ENCODE assay signal across 24 cellular contexts in genomic region chr17:75937652-75938051, GRCh38.
"Had no signal": no experiment of that assay in that cellular context is flagged by ENCODE, and none has a peak within 500 bp of the region (broad histone marks: within the 10 kb centered on the region; RNA-seq: fewer than 3 reads in every experiment).

No MANE protein-coding gene starts in this region.

- H3K27ac Mint-ChIP-seq: memory B cell; neural progenitor cell; stimulated activated memory B cell treated with anti-CD40 and anti-IgM and Interleukin-4, amounts not matched to agents 10 μg/mL and 1 μg/mL and 100 μg/mL, for 72 hours; stimulated activated naive CD8-positive, alpha-beta T cell treated with anti-CD3 and anti-CD28 coated beads, Interleukin-15, Interleukin-2, amounts not matched to agents 100 ng/mL and 50 ng/mL, for 24 hours had no signal

- H3K36me3 Mint-ChIP-seq: memory B cell; naive thymus-derived CD4-positive, alpha-beta T cell; stimulated activated memory B cell treated with anti-CD40 and anti-IgM and Interleukin-4, amounts not matched to agents 10 μg/mL and 1 μg/mL and 100 μg/mL, for 72 hours had no signal

- H3K36me3 ChIP-seq: lower lobe of right lung, neural progenitor cell, right lobe of liver, tibial artery, upper lobe of left lung, vagina had no signal

- H3K4me3 ChIP-seq: dorsolateral prefrontal cortex, hepatocyte, left ventricle myocardium inferior, lower lobe of right lung, neural progenitor cell, psoas muscle, right lobe of liver, tibial artery, upper lobe of left lung, vagina had no signal

- H3K27me3 ChIP-seq: dorsolateral prefrontal cortex, hepatocyte, neural progenitor cell, right lobe of liver, tibial artery, upper lobe of left lung, vagina had no signal

- H3K27ac ChIP-seq: dorsolateral prefrontal cortex, hepatocyte, left ventricle myocardium inferior, lower lobe of right lung, neural progenitor cell, parathyroid adenoma, psoas muscle, right lobe of liver, tibial artery, upper lobe of left lung, vagina had no signal

- ATAC-seq: left cardiac atrium; lower lobe of right lung; naive thymus-derived CD4-positive, alpha-beta T cell; psoas muscle; right lobe of liver; stimulated activated memory B cell treated with anti-CD40 and anti-IgM and Interleukin-4, amounts not matched to agents 10 μg/mL and 1 μg/mL and 100 μg/mL, for 72 hours had no signal

- H3K9me3 Mint-ChIP-seq: memory B cell; naive thymus-derived CD4-positive, alpha-beta T cell; neural progenitor cell; stimulated activated memory B cell treated with anti-CD40 and anti-IgM and Interleukin-4, amounts not matched to agents 10 μg/mL and 1 μg/mL and 100 μg/mL, for 72 hours; stimulated activated naive CD8-positive, alpha-beta T cell treated with anti-CD3 and anti-CD28 coated beads, Interleukin-15, Interleukin-2, amounts not matched to agents 100 ng/mL and 50 ng/mL, for 24 hours had no signal

- H3K4me3 Mint-ChIP-seq: memory B cell; neural progenitor cell; stimulated activated memory B cell treated with anti-CD40 and anti-IgM and Interleukin-4, amounts not matched to agents 10 μg/mL and 1 μg/mL and 100 μg/mL, for 72 hours; stimulated activated naive CD8-positive, alpha-beta T cell treated with anti-CD3 and anti-CD28 coated beads, Interleukin-15, Interleukin-2, amounts not matched to agents 100 ng/mL and 50 ng/mL, for 24 hours had no signal

- H3K27me3 Mint-ChIP-seq: memory B cell; naive thymus-derived CD4-positive, alpha-beta T cell; stimulated activated memory B cell treated with anti-CD40 and anti-IgM and Interleukin-4, amounts not matched to agents 10 μg/mL and 1 μg/mL and 100 μg/mL, for 72 hours; stimulated activated naive CD8-positive, alpha-beta T cell treated with anti-CD3 and anti-CD28 coated beads, Interleukin-15, Interleukin-2, amounts not matched to agents 100 ng/mL and 50 ng/mL, for 24 hours had no signal

- DNase-seq: cortex of kidney; effector CD8-positive, alpha-beta T cell; foreskin melanocyte; head of caudate nucleus; kidney; left cardiac atrium; left ventricle myocardium inferior; lower lobe of right lung; naive thymus-derived CD4-positive, alpha-beta T cell; occipital lobe; psoas muscle; retina; right lobe of liver; stimulated activated CD4-positive, alpha-beta T cell treated with anti-CD3 and anti-CD28 coated beads, Interleukin-4, amount 100 ng/mL, for 1 hour; tibial artery; upper lobe of left lung had no signal

- H3K9me3 ChIP-seq: left ventricle myocardium inferior, lower lobe of right lung, psoas muscle, right lobe of liver, tibial artery, upper lobe of left lung, vagina had no signal
